8 cellular contexts compared by ENCODE assay signal in the genomic region with DNA sequence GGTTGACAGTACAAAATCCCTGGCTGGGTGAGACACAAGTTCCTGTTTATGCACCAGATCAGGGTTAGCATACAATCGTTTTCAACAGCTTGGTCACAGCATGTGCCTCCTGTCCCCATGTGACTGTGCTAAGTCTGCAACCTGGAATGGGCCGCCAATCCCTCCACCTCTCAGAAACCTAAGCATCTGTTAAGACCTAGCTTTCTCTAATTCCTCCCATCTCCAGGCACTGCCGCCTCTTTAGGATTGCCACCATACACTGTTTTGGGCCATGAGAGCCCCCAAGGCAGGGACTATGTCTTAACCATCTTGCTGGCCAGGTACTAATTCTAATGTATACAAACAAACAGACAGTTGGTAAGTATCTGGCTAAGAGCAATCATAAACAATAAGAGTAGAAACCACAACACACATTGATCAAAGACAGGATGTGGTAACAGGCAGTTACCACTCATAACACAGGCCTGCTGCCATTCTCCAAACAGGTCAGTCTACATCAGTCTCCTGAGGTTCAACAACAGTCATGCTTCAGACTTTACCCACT. TPM values are rescaled to one million over a fixed set of nuclear protein-coding genes. Genes with fewer than 3 reads are reported as not detected.
DNase-seq lines count a peak whose midpoint lies in the region; ATAC-seq and TF ChIP-seq lines count a peak whose summit lies in the region.
"Had no signal": no experiment of that assay in that cellular context is flagged by ENCODE, and none has a peak within 500 bp of the region (broad histone marks: within the 10 kb centered on the region; RNA-seq: fewer than 3 reads in every experiment).

No MANE protein-coding gene starts in this region.

- H3K27me3 ChIP-seq in spleen (replicated peaks in 1 of 7), result no peaks in the 10 kb centered on the region
- H3K27me3 ChIP-seq: esophagus squamous epithelium had no signal

- TF ChIP-seq CTCF in spleen (IDR thresholded peaks at IDR 0.05 in 8 of 11, conservative IDR thresholded peaks at IDR 0.05 in 3 of 11), result no peak

- no peak for TF ChIP-seq POLR2A in spleen (IDR thresholded peaks at IDR 0.05)

- peaks cover 0 to 27% (median 5%) of the 10 kb centered on the region in 6 donors for H3K4me1 ChIP-seq in spleen
- H3K4me1 ChIP-seq: esophagus squamous epithelium had no signal

- DNase-seq in activated T-helper 1 cell treated with Interleukin-2 at 50 U/mL for 16 hours (ENCODE audit: low read depth), result peak; percentile 24
- DNase-seq in spleen, result no peak
- no peak for DNase-seq in Right ventricle myocardium superior
- DNase-seq in NCI-H446 (lab: John Stamatoyannopoulos, UW), result no peak
- DNase-seq in NCI-H1105 treated with DMSO at 0.1 percent for 48 hours (lab: John Stamatoyannopoulos, UW), result no peak
- DNase-seq: esophagus squamous epithelium had no signal

- 53 to 62% (median 58%) methylated on average over 3 of the region's 3 CpGs for WGBS in spleen, 5 donors

- no peak overlapping the region for H3K4me3 ChIP-seq in spleen
- H3K4me3 ChIP-seq: esophagus squamous epithelium had no signal

- H3K9me3 ChIP-seq in spleen, result no peaks in the 10 kb centered on the region
- H3K9me3 ChIP-seq: esophagus squamous epithelium had no signal

- intact Hi-C loops in spleen (cut with DNase I; ENCODE audit: low total_unique reads), result no loop called here
- intact Hi-C loops in Right ventricle myocardium superior (cut with DNase I), result no loop called here

- peak overlapping the region in 6 of 8 donors; percentile 46 to 84 (median 60) for H3K27ac ChIP-seq in spleen

- peaks cover 2 to 100% (median 82%) of the 10 kb centered on the region in 6 donors for H3K36me3 ChIP-seq in spleen

- peak; percentile 93 for ATAC-seq in GM19452 (IDR thresholded peaks at IDR 0.05; ENCODE audit: unreplicated experiment)
- ATAC-seq in HG03457 (IDR thresholded peaks at IDR 0.05; ENCODE audit: unreplicated experiment), result peak; percentile 67
- ATAC-seq in Right ventricle myocardium superior (ENCODE audit: poor library complexity), result no peak

RNA-seq across cellular contexts. Expression of a gene that starts 25.6 kb away (rescaled TPM):
- total RNA-seq in spleen (10 to 100 TPM; 28.9 to 58.2 (median 40.8) TPM), Right ventricle myocardium superior (21.6 TPM)
- polyA plus RNA-seq in spleen, result 10 to 100 TPM; 13.5 to 19.9 (median 17.2) TPM

RNA-seq across cellular contexts. Expression of a gene that starts 34.5 kb away (rescaled TPM):
- 10 to 100 TPM; 23.1 to 42.6 (median 27.1) TPM for total RNA-seq in spleen
- 10 to 100 TPM; 81.9 to 86.6 (median 84.5) TPM for polyA plus RNA-seq in spleen
- total RNA-seq in Right ventricle myocardium superior, result 9.1 TPM

RNA-seq across cellular contexts. Expression of a gene that starts 44.3 kb away (rescaled TPM):
- total RNA-seq in spleen (100 to 1,000 TPM in 6 of 7 donors, 10 to 100 TPM in 1; 99.2 to 258 (median 159) TPM), Right ventricle myocardium superior (21.6 TPM)
- 10 to 100 TPM; 19.9 to 35.8 (median 30.9) TPM for polyA plus RNA-seq in spleen

RNA-seq across cellular contexts. Expression of a gene that starts 53.7 kb away (rescaled TPM):
- total RNA-seq in spleen (10 to 100 TPM in 5 of 7 donors, 1 to 10 TPM in 2; 6.8 to 16.3 (median 11.9) TPM), Right ventricle myocardium superior (3.4 TPM)
- 1 to 10 TPM; 2.0 to 6.1 (median 5.3) TPM for polyA plus RNA-seq in spleen
